ENCODE assay signal across 8 cellular contexts in genomic region chr1:9233942-9234222, GRCh38. TPM values are rescaled to one million over a fixed set of nuclear protein-coding genes. Genes with fewer than 3 reads are reported as not detected.
A peak's percentile ranks its signal among the peaks of the same experiment; 100 is the strongest.
DNase-seq lines count a peak whose midpoint lies in the region; ATAC-seq and TF ChIP-seq lines count a peak whose summit lies in the region.

No MANE protein-coding gene starts in this region.

- POLR2A ChIA-PET in activated CD4-positive, alpha-beta T cell treated with anti-CD3 and anti-CD28 coated beads for 36 hours (lab: Charles Lee), result interaction anchor here (0.6 kb wide), 1 partner anchor 150 kb away, joined by 3 read pairs; no protein-coding TSS in a partner anchor

- H3K4me1 Mint-ChIP-seq in activated CD4-positive, alpha-beta T cell treated with anti-CD3 and anti-CD28 coated beads for 36 hours, result peaks cover 36% of the 10 kb centered on the region

- H3K27ac ChIP-seq in adipose tissue (ENCODE audit: low read depth, low read length), result peak overlapping the region; percentile 99
- H3K27ac ChIP-seq in temporal lobe (ENCODE audit: low read depth, low read length), result peak overlapping the region; percentile 71

- no peak for TF ChIP-seq POLR2A in erythroblast (IDR thresholded peaks at IDR 0.05; ENCODE audit: low read length)

- CTCF ChIA-PET in activated CD4-positive, alpha-beta T cell treated with anti-CD3 and anti-CD28 coated beads for 36 hours (lab: Charles Lee), result interaction anchor here (0.7 to 1.8 kb wide), 4 partner anchors 12 to 263 kb away, joined by 3 to 5 read pairs (median 4); no protein-coding TSS in a partner anchor

- peak overlapping the region; percentile 90 for H3K27ac Mint-ChIP-seq in activated CD4-positive, alpha-beta T cell treated with anti-CD3 and anti-CD28 coated beads for 36 hours

- H3K27me3 Mint-ChIP-seq in activated CD4-positive, alpha-beta T cell treated with anti-CD3 and anti-CD28 coated beads for 36 hours, result no peaks in the 10 kb centered on the region

- WGBS in adipose tissue, 3 donors, result 21 to 49% (median 28%) methylated on average over 3 of the region's 3 CpGs

- intact Hi-C loops in activated CD4-positive, alpha-beta T cell treated with anti-CD3 and anti-CD28 coated beads for 36 hours (cut with DNase I, micrococcal nuclease), result loop anchor here in 1 of 2 experiments (1.0 to 10.0 kb wide), 7 partner anchors 41 to 591 kb away; partner anchors contain the start of genes CLSTN1, ENO1, GPR157 and SLC25A33

- no peak for ATAC-seq in activated CD4-positive, alpha-beta T cell treated with anti-CD3 and anti-CD28 coated beads for 36 hours
- peak; percentile 1 for ATAC-seq in left lobe of liver
- no peak for ATAC-seq in GM21447 (IDR thresholded peaks at IDR 0.05; ENCODE audit: unreplicated experiment)

- H3K36me3 Mint-ChIP-seq in activated CD4-positive, alpha-beta T cell treated with anti-CD3 and anti-CD28 coated beads for 36 hours (ENCODE audit: low read depth), result peaks cover 1% of the 10 kb centered on the region

- H3K9me3 Mint-ChIP-seq in activated CD4-positive, alpha-beta T cell treated with anti-CD3 and anti-CD28 coated beads for 36 hours (ENCODE audit: low read depth), result no peaks in the 10 kb centered on the region

- H3K4me3 Mint-ChIP-seq in activated CD4-positive, alpha-beta T cell treated with anti-CD3 and anti-CD28 coated beads for 36 hours, result peak overlapping the region; percentile 78

- DNase-seq in activated CD4-positive, alpha-beta T cell treated with anti-CD3 and anti-CD28 coated beads for 36 hours, result no peak
- DNase-seq in activated CD4-positive, alpha-beta T cell treated with anti-CD3 and anti-CD28 coated beads, Interleukin-2, amount 50 U/mL, for 4 hours, result no peak
- no peak for DNase-seq in left lobe of liver (ENCODE audit: low spot score)
- DNase-seq in effector CD8-positive, alpha-beta T cell (lab: John Stamatoyannopoulos, UW), result no peak
- no peak for DNase-seq in erythroblast (lab: John Stamatoyannopoulos, UW)

RNA-seq across cellular contexts. Expression of gene H6PD, which starts 0.7 kb away (rescaled TPM):
- 1 to 10 TPM; 8.8 to 9.6 TPM for total RNA-seq in activated CD4-positive, alpha-beta T cell treated with anti-CD3 and anti-CD28 coated beads for 36 hours
- 10 to 100 TPM; 12.5 to 28.0 (median 19.3) TPM for polyA plus RNA-seq in adipose tissue
- 116 TPM for total RNA-seq in left lobe of liver
- total RNA-seq in temporal lobe, result 6.4 TPM

RNA-seq across cellular contexts. Expression of gene SPSB1, which starts 58.8 kb away (rescaled TPM):
- total RNA-seq in activated CD4-positive, alpha-beta T cell treated with anti-CD3 and anti-CD28 coated beads for 36 hours, result 1 to 10 TPM; 5.7 to 6.8 TPM
- polyA plus RNA-seq in adipose tissue, result 100 to 1,000 TPM in 1 of 3 donors, 10 to 100 TPM in 2; 15.8 to 153 (median 39.6) TPM
- total RNA-seq in left lobe of liver (6.2 TPM), temporal lobe (3.0 TPM)

Comparison
In these comparisons a context has a peak if more than half of its experiments do, and no peak if none do; other contexts are left out.
1. RNA of gene H6PD, which starts 0.7 kb away (total RNA-seq): 116 TPM in left lobe of liver (single experiment); 8.8 to 9.6 TPM in activated CD4-positive, alpha-beta T cell treated with anti-CD3 and anti-CD28 coated beads for 36 hours and 6.4 TPM in temporal lobe (single experiment); every median in the first group is over 10 times any median in the second.